Comparison of ENCODE assay signal across 8 cellular contexts in genomic region chr15:70528270-70528706, GRCh38.
A peak's percentile ranks its signal among the peaks of the same experiment; 100 is the strongest.
DNase-seq lines count a peak whose midpoint lies in the region; ATAC-seq, FAIRE-seq and TF ChIP-seq lines count a peak whose summit lies in the region.

No MANE protein-coding gene starts in this region.

- CTCF ChIA-PET in SK-N-SH (lab: Yijun Ruan, JAX): no interaction called here

- ATAC-seq in GM19351 (IDR thresholded peaks at IDR 0.05; ENCODE audit: unreplicated experiment) (peak; percentile 65), HG03460 (IDR thresholded peaks at IDR 0.05; ENCODE audit: unreplicated experiment) (peak; percentile 83)

- TF ChIP-seq CTCF in SK-N-SH (IDR thresholded peaks at IDR 0.05): no peak

- H3K27ac Mint-ChIP-seq in T-helper 1 cell treated with Interleukin-12 subunit alpha and Interleukin-12 subunit beta and Interleukin-4 antibody, amounts not matched to agents 30 μg/mL and 1 μg/mL, for 36 hours: peak overlapping the region; percentile 78

- no peaks in the 10 kb centered on the region for H3K9me2 ChIP-seq in SK-N-SH

- 92% methylated on average over 6 of the region's 6 CpGs for WGBS in SK-N-SH (ENCODE audit: low lambda C conversion rate)

- no peaks in the 10 kb centered on the region for H3K79me2 ChIP-seq in SK-N-SH (ENCODE audit: insufficient read depth)

- peak overlapping the region; percentile 91 for H3K4me2 ChIP-seq in BLaER1
- H3K4me2 ChIP-seq in SK-N-SH: no peak overlapping the region

- H3K4me3 ChIP-seq in BLaER1 (no peak overlapping the region), SK-N-SH (ENCODE audit: low read depth in 2 of 2, low read length in 1 of 2) (no peak overlapping the region)

- no peak for TF ChIP-seq EP300 in SK-N-SH (IDR thresholded peaks at IDR 0.05; ENCODE audit: borderline replicate concordance in 1 of 2, low read depth in 1 of 2, low read length in 1 of 2)

- H3K27ac ChIP-seq in BLaER1 (no peak overlapping the region), SK-N-SH (ENCODE audit: low read depth in 2 of 2, low read length in 1 of 2) (peak overlapping the region in 1 of 2 experiments; percentile 3; a peak in 1 of 4 replicates)

- POLR2A ChIA-PET in SK-N-SH (lab: Yijun Ruan, JAX): no interaction called here

- H3K9me3 Mint-ChIP-seq in T-helper 1 cell treated with Interleukin-12 subunit alpha and Interleukin-12 subunit beta and Interleukin-4 antibody, amounts not matched to agents 30 μg/mL and 1 μg/mL, for 36 hours: no peaks in the 10 kb centered on the region

- no peaks in the 10 kb centered on the region for H3F3A ChIP-seq in SK-N-SH (replicated peaks; ENCODE audit: insufficient read depth)

- H3K27me3 ChIP-seq in BLaER1 (no peaks in the 10 kb centered on the region), SK-N-SH (ENCODE audit: insufficient read depth) (no peaks in the 10 kb centered on the region; the same call in 1 of the 2 replicates)

- no peaks in the 10 kb centered on the region for H3K9me3 ChIP-seq in BLaER1
- H3K9me3 ChIP-seq in SK-N-SH: no peaks in the 10 kb centered on the region

- H4K20me1 ChIP-seq in BLaER1: peaks cover 17% of the 10 kb centered on the region; the same call in 1 of the 2 replicates
- no peaks in the 10 kb centered on the region for H4K20me1 ChIP-seq in SK-N-SH (ENCODE audit: insufficient read depth)

- no peak for FAIRE-seq in HTR-8/SVneo (lab: Jason Lieb, UNC)

- peak overlapping the region; percentile 59 for H3K4me3 Mint-ChIP-seq in T-helper 1 cell treated with Interleukin-12 subunit alpha and Interleukin-12 subunit beta and Interleukin-4 antibody, amounts not matched to agents 30 μg/mL and 1 μg/mL, for 36 hours

- peak; percentile 75 for DNase-seq in central memory CD4-positive, alpha-beta T cell
- DNase-seq in stimulated activated CD4-positive, alpha-beta T cell treated with anti-CD3 and anti-CD28 coated beads, Interleukin-12 subunit alpha, Interleukin-12 subunit beta, amount 100 ng/mL, for 48 hours (ENCODE audit: low read depth in 2 of 3, low spot score in 1 of 3): peak; percentile 39 to 49 (median 39)
- DNase-seq in SK-N-SH (no peak), HTR-8/SVneo (ENCODE audit: insufficient read length, low spot score) (no peak)

- H3K9ac ChIP-seq in BLaER1 (no peak overlapping the region), SK-N-SH (no peak overlapping the region)

- peaks cover 27% of the 10 kb centered on the region for H3K4me1 Mint-ChIP-seq in T-helper 1 cell treated with Interleukin-12 subunit alpha and Interleukin-12 subunit beta and Interleukin-4 antibody, amounts not matched to agents 30 μg/mL and 1 μg/mL, for 36 hours (ENCODE audit: low read depth)

- H2AFZ ChIP-seq in SK-N-SH (ENCODE audit: low read depth): no peak overlapping the region

- no peak for TF ChIP-seq RAD21 in SK-N-SH (IDR thresholded peaks at IDR 0.05; ENCODE audit: low read length)

- H3K4me1 ChIP-seq in BLaER1 (peaks cover 81% of the 10 kb centered on the region), SK-N-SH (ENCODE audit: control insufficient read depth in 1 of 2, insufficient read depth in 2 of 2, low read depth in 1 of 2, low read length in 1 of 2) (peaks cover 22 to 35% of the 10 kb centered on the region in 2 experiments; a peak in 3 of 4 replicates)

- no peaks in the 10 kb centered on the region for H3K36me3 ChIP-seq in BLaER1
- no peaks in the 10 kb centered on the region for H3K36me3 ChIP-seq in SK-N-SH (replicated peaks in 1 of 2; ENCODE audit: control insufficient read depth in 1 of 2, insufficient read depth in 2 of 2, low read length in 1 of 2)

- H3K27me3 Mint-ChIP-seq in T-helper 1 cell treated with Interleukin-12 subunit alpha and Interleukin-12 subunit beta and Interleukin-4 antibody, amounts not matched to agents 30 μg/mL and 1 μg/mL, for 36 hours (ENCODE audit: low read depth): peaks cover 5% of the 10 kb centered on the region

- peaks cover 9% of the 10 kb centered on the region for H3K36me3 Mint-ChIP-seq in T-helper 1 cell treated with Interleukin-12 subunit alpha and Interleukin-12 subunit beta and Interleukin-4 antibody, amounts not matched to agents 30 μg/mL and 1 μg/mL, for 36 hours (ENCODE audit: low read depth)

TF ChIP-seq in SK-N-SH, 30 proteins besides CTCF, POLR2A, EP300 and RAD21:
- no peak for TF ChIP-seq GATA2 (CRISPR knock-in tag; IDR thresholded peaks at IDR 0.05)
- no peak for TF ChIP-seq USF1 (IDR thresholded peaks at IDR 0.05; ENCODE audit: borderline replicate concordance, low read depth)
- no peak for TF ChIP-seq TAF1 (IDR thresholded peaks at IDR 0.05; ENCODE audit: borderline replicate concordance, low read depth, low read length)
- no peak for TF ChIP-seq MXI1 (IDR thresholded peaks at IDR 0.05; ENCODE audit: low read depth, low read length)
- TF ChIP-seq FOSL2 (IDR thresholded peaks at IDR 0.05; ENCODE audit: borderline replicate concordance, low read depth): no peak
- no peak for TF ChIP-seq MEF2A (IDR thresholded peaks at IDR 0.05; ENCODE audit: borderline replicate concordance, low read depth)
- TF ChIP-seq YY1 (IDR thresholded peaks at IDR 0.05; ENCODE audit: low read depth): no peak
- no peak for TF ChIP-seq TCF12 (IDR thresholded peaks at IDR 0.05)

Comparison
In these comparisons a context has a peak if more than half of its experiments do, and no peak if none do; other contexts are left out.
1. DNase-seq: peak in central memory CD4-positive, alpha-beta T cell (single experiment) and stimulated activated CD4-positive, alpha-beta T cell treated with anti-CD3 and anti-CD28 coated beads, Interleukin-12 subunit alpha, Interleukin-12 subunit beta, amount 100 ng/mL, for 48 hours (3 of 3); none in SK-N-SH (single experiment) and HTR-8/SVneo (single experiment).